ENCODE assay signal across 10 cellular contexts in genomic region chr2:16649353-16650286, GRCh38.
DNase-seq lines count a peak whose midpoint lies in the region; ATAC-seq and TF ChIP-seq lines count a peak whose summit lies in the region.
"Had no signal": no experiment of that assay in that cellular context is flagged by ENCODE, and none has a peak within 500 bp of the region (broad histone marks: within the 10 kb centered on the region; RNA-seq: fewer than 3 reads in every experiment).

No MANE protein-coding gene starts in this region.

- H3K4me3 ChIP-seq in OCI-LY3 (ENCODE audit: low read length), result no peak overlapping the region

- H2AFZ ChIP-seq in OCI-LY3 (ENCODE audit: low read depth, low read length), result no peak overlapping the region

- TF ChIP-seq CTCF in OCI-LY3 (IDR thresholded peaks at IDR 0.05; ENCODE audit: low read depth, low read length), result no peak
- no peak for TF ChIP-seq CTCF in RWPE1 (conservative IDR thresholded peaks at IDR 0.05; ENCODE audit: low read depth)

- no peaks in the 10 kb centered on the region for H3K27me3 ChIP-seq in OCI-LY3 (ENCODE audit: low read depth, low read length)

- peak; percentile 25 for ATAC-seq in GM18867 (IDR thresholded peaks at IDR 0.05; ENCODE audit: unreplicated experiment)
- ATAC-seq in stimulated activated naive CD8-positive, alpha-beta T cell treated with anti-CD3 and anti-CD28 coated beads, Interleukin-15, Interleukin-2, amounts not matched to agents 100 U/mL and 50 U/mL, for 24 hours, result peak; percentile 25
- no peak for ATAC-seq in HG02678 (IDR thresholded peaks at IDR 0.05; ENCODE audit: unreplicated experiment)
- ATAC-seq: HCT116 had no signal

- no peak overlapping the region for H3K27ac ChIP-seq in OCI-LY3 (ENCODE audit: low read length)
- no peak overlapping the region for H3K27ac ChIP-seq in RWPE1

- no peaks in the 10 kb centered on the region for H3K79me2 ChIP-seq in OCI-LY3 (ENCODE audit: low read length)

- POLR2A ChIA-PET in RWPE1 (lab: Yijun Ruan, JAX; ENCODE audit: low non-redundant PET), result no interaction called here

- H3K4me1 ChIP-seq in OCI-LY3 (ENCODE audit: low read length), result peaks cover 41% of the 10 kb centered on the region

- peak; percentile 56 for DNase-seq in left kidney (ENCODE audit: low read depth, low spot score)
- DNase-seq in stimulated activated naive CD8-positive, alpha-beta T cell treated with anti-CD3 and anti-CD28 coated beads, Interleukin-15, Interleukin-2, amounts not matched to agents 100 U/mL and 50 U/mL, for 24 hours, result no peak
- no peak for DNase-seq in NCI-H1694 (lab: John Stamatoyannopoulos, UW)
- DNase-seq in RWPE1 (ENCODE audit: low spot score), result no peak
- no peak for DNase-seq in T-helper 2 cell
- DNase-seq: DMS79 treated with DMSO at 0.1 percent for 48 hours had no signal

- H4K20me1 ChIP-seq in OCI-LY3 (ENCODE audit: insufficient read depth, low read length), result no peaks in the 10 kb centered on the region

- H3K4me2 ChIP-seq in OCI-LY3 (ENCODE audit: low read length), result peak overlapping the region; percentile 26

- H3K9ac ChIP-seq in OCI-LY3 (ENCODE audit: low read length), result no peak overlapping the region

- H3K9me3 ChIP-seq in OCI-LY3 (ENCODE audit: insufficient read depth, low read length), result no peaks in the 10 kb centered on the region

- no peaks in the 10 kb centered on the region for H3K36me3 ChIP-seq in OCI-LY3 (replicated peaks; ENCODE audit: low read depth, low read length)

- CTCF ChIA-PET in RWPE1 (lab: Yijun Ruan, JAX), result interaction anchor here (1.3 kb wide), 1 partner anchor 15 kb away, joined by 3 read pairs; no protein-coding TSS in a partner anchor
